1 cellular context compared by ENCODE assay signal in the genomic region with DNA sequence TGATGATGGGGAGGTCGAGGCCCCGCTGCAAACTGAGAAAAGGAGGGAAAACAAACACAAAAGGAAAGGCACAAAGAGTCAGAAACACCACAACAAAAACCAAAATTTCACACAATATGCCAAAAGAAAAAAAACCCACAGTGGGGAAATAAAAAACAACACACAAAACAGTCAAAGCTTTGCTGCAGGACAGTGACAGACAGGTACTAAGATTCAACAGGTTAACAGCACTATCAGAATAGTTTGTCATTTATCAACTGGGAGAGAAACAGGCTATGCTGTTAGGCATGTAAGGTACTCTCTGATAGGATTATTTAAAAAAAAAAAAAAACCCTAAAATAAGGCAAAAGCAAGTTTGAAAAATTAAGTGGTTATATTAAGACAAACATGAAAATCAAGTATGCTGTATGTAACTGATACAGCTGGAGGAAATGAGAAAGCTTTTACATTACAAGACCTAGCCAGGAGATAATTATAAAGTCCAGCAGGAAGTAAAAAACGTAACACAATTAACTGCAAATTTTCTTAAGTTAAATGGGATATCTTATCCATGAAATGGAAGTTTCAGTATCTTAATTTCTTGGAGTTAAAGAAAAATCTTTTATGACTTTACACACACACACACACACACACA.
TF ChIP-seq lines count a peak whose summit lies in the region.

No MANE protein-coding gene starts in this region.

TF ChIP-seq in HEK293, 187 proteins besides CTCF, POLR2A, EP300 and RAD21 (continued from another document):
- TF ChIP-seq, protein P1, sequence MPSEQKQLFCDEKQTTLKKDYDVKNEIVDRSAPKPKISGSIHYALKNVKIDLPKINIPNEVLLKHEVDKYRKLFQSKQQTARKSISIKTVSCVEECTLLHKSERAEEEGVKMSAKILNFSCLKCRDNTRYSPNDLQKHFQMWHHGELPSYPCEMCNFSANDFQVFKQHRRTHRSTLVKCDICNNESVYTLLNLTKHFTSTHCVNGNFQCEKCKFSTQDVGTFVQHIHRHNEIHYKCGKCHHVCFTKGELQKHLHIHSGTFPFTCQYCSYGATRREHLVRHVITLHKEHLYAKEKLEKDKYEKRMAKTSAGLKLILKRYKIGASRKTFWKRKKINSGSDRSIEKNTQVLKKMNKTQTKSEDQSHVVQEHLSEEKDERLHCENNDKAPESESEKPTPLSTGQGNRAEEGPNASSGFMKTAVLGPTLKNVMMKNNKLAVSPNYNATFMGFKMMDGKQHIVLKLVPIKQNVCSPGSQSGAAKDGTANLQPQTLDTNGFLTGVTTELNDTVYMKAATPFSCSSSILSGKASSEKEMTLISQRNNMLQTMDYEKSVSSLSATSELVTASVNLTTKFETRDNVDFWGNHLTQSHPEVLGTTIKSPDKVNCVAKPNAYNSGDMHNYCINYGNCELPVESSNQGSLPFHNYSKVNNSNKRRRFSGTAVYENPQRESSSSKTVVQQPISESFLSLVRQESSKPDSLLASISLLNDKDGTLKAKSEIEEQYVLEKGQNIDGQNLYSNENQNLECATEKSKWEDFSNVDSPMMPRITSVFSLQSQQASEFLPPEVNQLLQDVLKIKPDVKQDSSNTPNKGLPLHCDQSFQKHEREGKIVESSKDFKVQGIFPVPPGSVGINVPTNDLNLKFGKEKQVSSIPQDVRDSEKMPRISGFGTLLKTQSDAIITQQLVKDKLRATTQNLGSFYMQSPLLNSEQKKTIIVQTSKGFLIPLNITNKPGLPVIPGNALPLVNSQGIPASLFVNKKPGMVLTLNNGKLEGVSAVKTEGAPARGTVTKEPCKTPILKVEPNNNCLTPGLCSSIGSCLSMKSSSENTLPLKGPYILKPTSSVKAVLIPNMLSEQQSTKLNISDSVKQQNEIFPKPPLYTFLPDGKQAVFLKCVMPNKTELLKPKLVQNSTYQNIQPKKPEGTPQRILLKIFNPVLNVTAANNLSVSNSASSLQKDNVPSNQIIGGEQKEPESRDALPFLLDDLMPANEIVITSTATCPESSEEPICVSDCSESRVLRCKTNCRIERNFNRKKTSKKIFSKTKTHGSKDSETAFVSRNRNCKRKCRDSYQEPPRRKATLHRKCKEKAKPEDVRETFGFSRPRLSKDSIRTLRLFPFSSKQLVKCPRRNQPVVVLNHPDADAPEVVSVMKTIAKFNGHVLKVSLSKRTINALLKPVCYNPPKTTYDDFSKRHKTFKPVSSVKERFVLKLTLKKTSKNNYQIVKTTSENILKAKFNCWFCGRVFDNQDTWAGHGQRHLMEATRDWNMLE (tag by site-specific recombination; conservative IDR thresholded peaks at IDR 0.05; ENCODE audit: low read depth) = no peak
- TF ChIP-seq ZNF544 (tag by site-specific recombination; IDR thresholded peaks at IDR 0.05) (no peak), ZNF792 (tag by site-specific recombination; IDR thresholded peaks at IDR 0.05) (no peak), MYNN (tag by site-specific recombination; IDR thresholded peaks at IDR 0.05; ENCODE audit: borderline replicate concordance) (no peak), SCRT1 (tag by site-specific recombination; IDR thresholded peaks at IDR 0.05; ENCODE audit: borderline replicate concordance) (peak; percentile 96), ZNF558 (tag by site-specific recombination; IDR thresholded peaks at IDR 0.05) (0 out of 2 replicates have a peak, but pooled peaks have one; percentile 23), ZNF366 (tag by site-specific recombination; conservative IDR thresholded peaks at IDR 0.05) (no peak)
- TF ChIP-seq, protein P2, sequence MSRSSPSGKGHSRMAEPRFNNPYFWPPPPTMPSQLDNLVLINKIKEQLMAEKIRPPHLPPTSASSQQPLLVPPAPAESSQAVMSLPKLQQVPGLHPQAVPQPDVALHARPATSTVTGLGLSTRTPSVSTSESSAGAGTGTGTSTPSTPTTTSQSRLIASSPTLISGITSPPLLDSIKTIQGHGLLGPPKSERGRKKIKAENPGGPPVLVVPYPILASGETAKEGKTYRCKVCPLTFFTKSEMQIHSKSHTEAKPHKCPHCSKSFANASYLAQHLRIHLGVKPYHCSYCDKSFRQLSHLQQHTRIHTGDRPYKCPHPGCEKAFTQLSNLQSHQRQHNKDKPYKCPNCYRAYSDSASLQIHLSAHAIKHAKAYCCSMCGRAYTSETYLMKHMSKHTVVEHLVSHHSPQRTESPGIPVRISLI (tag by site-specific recombination; IDR thresholded peaks at IDR 0.05) = 0 out of 2 replicates have a peak, but pooled peaks have one; percentile 47
- TF ChIP-seq, protein P3, sequence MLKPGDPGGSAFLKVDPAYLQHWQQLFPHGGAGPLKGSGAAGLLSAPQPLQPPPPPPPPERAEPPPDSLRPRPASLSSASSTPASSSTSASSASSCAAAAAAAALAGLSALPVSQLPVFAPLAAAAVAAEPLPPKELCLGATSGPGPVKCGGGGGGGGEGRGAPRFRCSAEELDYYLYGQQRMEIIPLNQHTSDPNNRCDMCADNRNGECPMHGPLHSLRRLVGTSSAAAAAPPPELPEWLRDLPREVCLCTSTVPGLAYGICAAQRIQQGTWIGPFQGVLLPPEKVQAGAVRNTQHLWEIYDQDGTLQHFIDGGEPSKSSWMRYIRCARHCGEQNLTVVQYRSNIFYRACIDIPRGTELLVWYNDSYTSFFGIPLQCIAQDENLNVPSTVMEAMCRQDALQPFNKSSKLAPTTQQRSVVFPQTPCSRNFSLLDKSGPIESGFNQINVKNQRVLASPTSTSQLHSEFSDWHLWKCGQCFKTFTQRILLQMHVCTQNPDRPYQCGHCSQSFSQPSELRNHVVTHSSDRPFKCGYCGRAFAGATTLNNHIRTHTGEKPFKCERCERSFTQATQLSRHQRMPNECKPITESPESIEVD (tag by site-specific recombination; IDR thresholded peaks at IDR 0.05) = peak; percentile 55
- TF ChIP-seq, protein P4, sequence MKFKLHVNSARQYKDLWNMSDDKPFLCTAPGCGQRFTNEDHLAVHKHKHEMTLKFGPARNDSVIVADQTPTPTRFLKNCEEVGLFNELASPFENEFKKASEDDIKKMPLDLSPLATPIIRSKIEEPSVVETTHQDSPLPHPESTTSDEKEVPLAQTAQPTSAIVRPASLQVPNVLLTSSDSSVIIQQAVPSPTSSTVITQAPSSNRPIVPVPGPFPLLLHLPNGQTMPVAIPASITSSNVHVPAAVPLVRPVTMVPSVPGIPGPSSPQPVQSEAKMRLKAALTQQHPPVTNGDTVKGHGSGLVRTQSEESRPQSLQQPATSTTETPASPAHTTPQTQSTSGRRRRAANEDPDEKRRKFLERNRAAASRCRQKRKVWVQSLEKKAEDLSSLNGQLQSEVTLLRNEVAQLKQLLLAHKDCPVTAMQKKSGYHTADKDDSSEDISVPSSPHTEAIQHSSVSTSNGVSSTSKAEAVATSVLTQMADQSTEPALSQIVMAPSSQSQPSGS (tag by site-specific recombination; IDR thresholded peaks at IDR 0.05; ENCODE audit: low read depth) = no peak
